12 cellular contexts compared by ENCODE assay signal in genomic region chr9:127179633-127180401, GRCh38. TPM values are rescaled to one million over a fixed set of nuclear protein-coding genes. Genes with fewer than 3 reads are reported as not detected.
DNase-seq lines count a peak whose midpoint lies in the region; ATAC-seq, FAIRE-seq and TF ChIP-seq lines count a peak whose summit lies in the region.
"Had no signal": no experiment of that assay in that cellular context is flagged by ENCODE, and none has a peak within 500 bp of the region (broad histone marks: within the 10 kb centered on the region; RNA-seq: fewer than 3 reads in every experiment).

No MANE protein-coding gene starts in this region.

- TF ChIP-seq CTCF in GM23338 (conservative IDR thresholded peaks at IDR 0.05; ENCODE audit: low read depth in 2 of 2) (no peak), kidney (IDR thresholded peaks at IDR 0.05; ENCODE audit: borderline replicate concordance, extremely low read depth, insufficient read depth) (no peak)

- no peak overlapping the region for H3K4me3 ChIP-seq in GM23338
- no peak overlapping the region for H3K4me3 ChIP-seq in kidney (ENCODE audit: low read length in 2 of 2)
- H3K4me3 ChIP-seq: lung had no signal

- no peaks in the 10 kb centered on the region for H3K9me3 Mint-ChIP-seq in GM23338
- H3K9me3 Mint-ChIP-seq in activated naive CD8-positive, alpha-beta T cell treated with anti-CD3 and anti-CD28 coated beads, Interleukin-2, amount 50 U/mL, for 24 hours: no peaks in the 10 kb centered on the region
- H3K9me3 Mint-ChIP-seq: activated naive CD4-positive, alpha-beta T cell treated with anti-CD3 and anti-CD28 coated beads, Interleukin-2, amount 10 ng/mL, durations not matched to agents 7 days and 5 days had no signal

- H3K27ac ChIP-seq in GM23338 (ENCODE audit: low read depth) (0 out of 2 replicates have a peak overlapping the region, but pooled peaks have one; percentile 45), kidney (ENCODE audit: low read depth in 2 of 2, low read length in 2 of 2) (peak overlapping the region; percentile 71 to 73)

- no peaks in the 10 kb centered on the region; the same call in 1 of the 2 replicates for H4K20me1 ChIP-seq in GM23338 (replicated peaks; ENCODE audit: insufficient read depth)

- H3K79me2 ChIP-seq in GM23338 (replicated peaks; ENCODE audit: insufficient read depth): no peaks in the 10 kb centered on the region

- no peak for FAIRE-seq in kidney (lab: Jason Lieb, UNC)

- H3K9me2 ChIP-seq in GM23338 (ENCODE audit: insufficient read depth): no peaks in the 10 kb centered on the region

- H3F3A ChIP-seq in GM23338 (replicated peaks; ENCODE audit: low read depth): no peaks in the 10 kb centered on the region

- no peaks in the 10 kb centered on the region for H3K27me3 ChIP-seq in GM23338 (ENCODE audit: insufficient read depth)

- H2AFZ ChIP-seq in GM23338: no peak overlapping the region

- H3K9ac ChIP-seq in kidney (ENCODE audit: low read length in 2 of 2): peak overlapping the region in 1 of 2 donors; percentile 22

- ATAC-seq in GM23338 (no peak), sciatic nerve (no peak), GM21528 (IDR thresholded peaks at IDR 0.05; ENCODE audit: low FRiP score, unreplicated experiment) (no peak)
- peak; percentile 30 for ATAC-seq in activated naive CD8-positive, alpha-beta T cell treated with anti-CD3 and anti-CD28 coated beads, Interleukin-2, amount 50 U/mL, for 24 hours

- peaks cover 3% of the 10 kb centered on the region; the same call in 1 of the 3 replicates for H3K36me3 Mint-ChIP-seq in GM23338 (ENCODE audit: low read depth)
- H3K36me3 Mint-ChIP-seq in activated naive CD8-positive, alpha-beta T cell treated with anti-CD3 and anti-CD28 coated beads, Interleukin-2, amount 50 U/mL, for 24 hours (ENCODE audit: low read depth): no peaks in the 10 kb centered on the region
- H3K36me3 Mint-ChIP-seq: activated naive CD4-positive, alpha-beta T cell treated with anti-CD3 and anti-CD28 coated beads, Interleukin-2, amount 10 ng/mL, durations not matched to agents 7 days and 5 days had no signal

- peaks cover 4% of the 10 kb centered on the region for H3K27me3 Mint-ChIP-seq in GM23338 (ENCODE audit: insufficient read depth, low read depth, poor library complexity)
- no peaks in the 10 kb centered on the region for H3K27me3 Mint-ChIP-seq in activated naive CD8-positive, alpha-beta T cell treated with anti-CD3 and anti-CD28 coated beads, Interleukin-2, amount 50 U/mL, for 24 hours

- H3K36me3 ChIP-seq in GM23338 (ENCODE audit: insufficient read depth) (no peaks in the 10 kb centered on the region), kidney (ENCODE audit: control insufficient read depth in 1 of 2, insufficient read depth in 2 of 2, low read length in 2 of 2) (peaks cover 0 to 3% of the 10 kb centered on the region in 2 donors)

- H3K27ac Mint-ChIP-seq in GM23338: no peak overlapping the region
- no peak overlapping the region for H3K27ac Mint-ChIP-seq in activated naive CD8-positive, alpha-beta T cell treated with anti-CD3 and anti-CD28 coated beads, Interleukin-2, amount 50 U/mL, for 24 hours
- H3K27ac Mint-ChIP-seq: activated naive CD4-positive, alpha-beta T cell treated with anti-CD3 and anti-CD28 coated beads, Interleukin-2, amount 10 ng/mL, durations not matched to agents 7 days and 5 days had no signal

- peaks cover 12% of the 10 kb centered on the region for H3K4me1 Mint-ChIP-seq in GM23338
- peaks cover 6% of the 10 kb centered on the region for H3K4me1 Mint-ChIP-seq in activated naive CD8-positive, alpha-beta T cell treated with anti-CD3 and anti-CD28 coated beads, Interleukin-2, amount 50 U/mL, for 24 hours
- H3K4me1 Mint-ChIP-seq: activated naive CD4-positive, alpha-beta T cell treated with anti-CD3 and anti-CD28 coated beads, Interleukin-2, amount 10 ng/mL, durations not matched to agents 7 days and 5 days had no signal

- no peak overlapping the region for H3K4me3 Mint-ChIP-seq in GM23338
- no peak overlapping the region for H3K4me3 Mint-ChIP-seq in activated naive CD8-positive, alpha-beta T cell treated with anti-CD3 and anti-CD28 coated beads, Interleukin-2, amount 50 U/mL, for 24 hours
- H3K4me3 Mint-ChIP-seq: activated naive CD4-positive, alpha-beta T cell treated with anti-CD3 and anti-CD28 coated beads, Interleukin-2, amount 10 ng/mL, durations not matched to agents 7 days and 5 days had no signal

- no peaks in the 10 kb centered on the region for H3K9me3 ChIP-seq in kidney (ENCODE audit: control insufficient read depth in 1 of 2, low read length in 2 of 2)

- no peak for DNase-seq in GM23338 (ENCODE audit: low spot score)
- no peak for DNase-seq in activated naive CD8-positive, alpha-beta T cell treated with anti-CD3 and anti-CD28 coated beads, Interleukin-2, amount 50 U/mL, for 24 hours
- DNase-seq in kidney: peak; percentile 22
- DNase-seq in sciatic nerve (ENCODE audit: low spot score): peak; percentile 55
- no peak for DNase-seq in cerebellum (ENCODE audit: low spot score)
- DNase-seq in NCI-H526 (lab: John Stamatoyannopoulos, UW): no peak
- no peak for DNase-seq in NCI-H1930 (lab: John Stamatoyannopoulos, UW)
- DNase-seq: activated naive CD4-positive, alpha-beta T cell treated with anti-CD3 and anti-CD28 coated beads, Interleukin-2, amount 10 ng/mL, durations not matched to agents 7 days and 5 days; DMS79; NCI-H1417 treated with DMSO at 0.1 percent for 48 hours had no signal

- intact Hi-C loops in kidney (cut with DNase I) (no loop called here), sciatic nerve (cut with DNase I) (no loop called here)

- H3K4me1 ChIP-seq in GM23338 (ENCODE audit: insufficient read depth) (peaks cover 7% of the 10 kb centered on the region; the same call in 1 of the 2 replicates), kidney (ENCODE audit: control insufficient read depth in 1 of 2, insufficient read depth in 1 of 2, low read depth in 1 of 2, low read length in 2 of 2) (peaks cover 17 to 21% of the 10 kb centered on the region in 2 donors)

- H3K4me2 ChIP-seq in GM23338: no peak overlapping the region

TF ChIP-seq in GM23338, 12 proteins besides CTCF, POLR2A, EP300 and RAD21:
- no peak for TF ChIP-seq EZH2 (IDR thresholded peaks at IDR 0.05; ENCODE audit: low read depth, unreplicated experiment)
- no peak for TF ChIP-seq CREB1 (CRISPR knock-in tag; IDR thresholded peaks at IDR 0.05; ENCODE audit: low read depth)

RNA-seq across cellular contexts. Expression of gene ANGPTL2, which starts 57.4 kb away (rescaled TPM):
- 5.2 and 7.1 TPM in 2 replicates for total RNA-seq in GM23338 (2014; rRNA removed; shearing (Covaris generic))
- polyA plus RNA-seq in GM23338 (2016; fragmentation: Nextera tagmentation; extraction: Ambion mirVana): 2.9 and 3.1 TPM in 2 replicates
- 12.4 TPM for total RNA-seq in kidney
- 4.3 TPM for polyA plus RNA-seq in kidney (ENCODE audit: insufficient read depth, low read depth, low replicate concordance)
- total RNA-seq in sciatic nerve: 46.4 TPM
- 8.5 TPM for total RNA-seq in cerebellum

Comparison
In these comparisons a context has a peak if more than half of its experiments do, and no peak if none do; other contexts are left out.
1. DNase-seq: peak in kidney (single experiment) and sciatic nerve (single experiment); none in GM23338 (single experiment), activated naive CD8-positive, alpha-beta T cell treated with anti-CD3 and anti-CD28 coated beads, Interleukin-2, amount 50 U/mL, for 24 hours (single experiment), cerebellum (single experiment), NCI-H526 (0 of 2) and NCI-H1930 (0 of 2).